2 cellular contexts compared by ENCODE assay signal in genomic region chr12:101748907-101749306, GRCh38.
TF ChIP-seq lines count a peak whose summit lies in the region.

No MANE protein-coding gene starts in this region.

TF ChIP-seq in HepG2, 621 proteins besides CTCF, POLR2A, EP300 and RAD21:
- TF ChIP-seq MAFF (IDR thresholded peaks at IDR 0.05; ENCODE audit: low read depth, low read length) (peak; percentile 15; the same call in 1 of the 2 replicates), MAFK (conservative IDR thresholded peaks at IDR 0.05 in 1 of 2, IDR thresholded peaks at IDR 0.05 in 1 of 2; ENCODE audit: low read length in 2 of 2) (peak; percentile 28 to 64; a peak in 3 of 4 replicates), ARID4A (CRISPR knock-in tag; IDR thresholded peaks at IDR 0.05; ENCODE audit: borderline replicate concordance) (no peak)

TF ChIP-seq in K562, 482 proteins besides CTCF, POLR2A, EP300 and RAD21:
- TF ChIP-seq SREBF2 (CRISPR knock-in tag; IDR thresholded peaks at IDR 0.05) (no peak), NR2C1 (IDR thresholded peaks at IDR 0.05) (no peak), NR2C1 (tag; IDR thresholded peaks at IDR 0.05) (no peak), PHF20 (IDR thresholded peaks at IDR 0.05; ENCODE audit: partially characterized antibody) (no peak), ZNF778 (CRISPR knock-in tag; IDR thresholded peaks at IDR 0.05) (no peak), PTTG1 (tag; IDR thresholded peaks at IDR 0.05; ENCODE audit: low read depth) (no peak), BRD9 (IDR thresholded peaks at IDR 0.05; ENCODE audit: low read depth, partially characterized antibody) (no peak), ZNF140 (CRISPR knock-in tag; IDR thresholded peaks at IDR 0.05) (no peak), JUND (IDR thresholded peaks at IDR 0.05; ENCODE audit: borderline replicate concordance, low read depth, low read length) (no peak), JUND (tag; IDR thresholded peaks at IDR 0.05; ENCODE audit: borderline replicate concordance, low read depth, low read length) (no peak), FOXO4 (CRISPR knock-in tag; IDR thresholded peaks at IDR 0.05) (no peak), ZHX1 (conservative IDR thresholded peaks at IDR 0.05; ENCODE audit: low read length) (no peak), ZMIZ1 (IDR thresholded peaks at IDR 0.05; ENCODE audit: low read depth in 2 of 2, low read length in 2 of 2) (no peak), C11orf30 (IDR thresholded peaks at IDR 0.05; ENCODE audit: low read depth) (peak; percentile 57; the same call in 1 of the 2 replicates), ZNF316 (IDR thresholded peaks at IDR 0.05) (peak; percentile 78), NEUROD1 (IDR thresholded peaks at IDR 0.05; ENCODE audit: borderline replicate concordance, low read depth, low read length, partially characterized antibody) (no peak), ZNF24 (IDR thresholded peaks at IDR 0.05) (no peak), FOXK2 (conservative IDR thresholded peaks at IDR 0.05 in 1 of 2, IDR thresholded peaks at IDR 0.05 in 1 of 2; ENCODE audit: low read depth in 2 of 2) (no peak)
